7 cellular contexts compared by ENCODE assay signal in genomic region chr5:104316676-104317075, GRCh38.
A peak's percentile ranks its signal among the peaks of the same experiment; 100 is the strongest.
DNase-seq lines count a peak whose midpoint lies in the region; TF ChIP-seq lines count a peak whose summit lies in the region.
"Not testable (repeated sequence)": the region's sequence is repeated elsewhere in the genome, so short reads cannot be mapped to it uniquely, and the experiment has no call there.

No MANE protein-coding gene starts in this region.

- not testable (repeated sequence) for H3K27me3 ChIP-seq in fibroblast of lung (ENCODE audit: control insufficient read depth, insufficient read depth, low read length)

- in situ Hi-C loops in astrocyte of the spinal cord (cut with HindIII; ENCODE audit: low sequenced_read_pairs): not testable (repeated sequence)

- peak; percentile 10 for DNase-seq in HFF-Myc (ENCODE audit: extremely low read depth, low read depth)
- DNase-seq in MV-4-11 (lab: John Stamatoyannopoulos, UW): peak; percentile 74
- peak; percentile 8 for DNase-seq in SIG-M5 treated with dmso at 0.1 percent for 504 hours (lab: John Stamatoyannopoulos, UW; ENCODE audit: unreplicated experiment)
- DNase-seq in astrocyte of the spinal cord (ENCODE audit: low read depth, low spot score): peak; percentile 7
- peak; percentile 8 to 52 for DNase-seq in fibroblast of lung (ENCODE audit: low read depth in 2 of 2)
- peak; percentile 31 for DNase-seq in iris pigment epithelial cell (ENCODE audit: low read depth)
- DNase-seq in skeletal muscle cell (ENCODE audit: low read depth): peak; percentile 7

- H3K79me2 ChIP-seq in fibroblast of lung (ENCODE audit: control insufficient read depth, insufficient read depth, low read length): not testable (repeated sequence)

- not testable (repeated sequence) for H4K20me1 ChIP-seq in fibroblast of lung (ENCODE audit: control insufficient read depth, extremely low read depth, insufficient read depth, low read length)

- H3K36me3 ChIP-seq in fibroblast of lung (ENCODE audit: control insufficient read depth, insufficient read depth, low read length): not testable (repeated sequence)

- H3K9ac ChIP-seq in fibroblast of lung (ENCODE audit: insufficient read depth, low read length): not testable (repeated sequence)

- not testable (repeated sequence) for H3K4me1 ChIP-seq in fibroblast of lung (ENCODE audit: control insufficient read depth, extremely low read depth, insufficient read depth, low read length)

- not testable (repeated sequence) for H3K4me2 ChIP-seq in fibroblast of lung (ENCODE audit: extremely low read depth, insufficient read depth, low read length)

- not testable (repeated sequence) for H3K27ac ChIP-seq in fibroblast of lung (ENCODE audit: insufficient read depth, low read length)

- not testable (repeated sequence) for TF ChIP-seq CTCF in HFF-Myc (IDR thresholded peaks at IDR 0.05; ENCODE audit: low read depth, low read length, missing control alignments); astrocyte of the spinal cord (IDR thresholded peaks at IDR 0.05; ENCODE audit: low read depth, low read length); fibroblast of lung (conservative IDR thresholded peaks at IDR 0.05 in 1 of 2, IDR thresholded peaks at IDR 0.05 in 1 of 2; ENCODE audit: low read depth in 1 of 2, low read length in 2 of 2)

- not testable (repeated sequence) for H3K4me3 ChIP-seq in HFF-Myc (replicated peaks; ENCODE audit: low read depth, low read length); astrocyte of the spinal cord (ENCODE audit: low read depth, low read length); fibroblast of lung (replicated peaks in 1 of 4; ENCODE audit: control extremely low read depth in 1 of 4, insufficient read depth in 1 of 4, low read depth in 3 of 4, low read length in 4 of 4); skeletal muscle cell (ENCODE audit: low read depth, low read length)

- not testable (repeated sequence) for H3K9me3 ChIP-seq in fibroblast of lung (ENCODE audit: control insufficient read depth, insufficient read depth, low read depth, low read length)

- H2AFZ ChIP-seq in fibroblast of lung (ENCODE audit: low read length): not testable (repeated sequence)

Comparison
In these comparisons a context has a peak if more than half of its experiments do, and no peak if none do; other contexts are left out.
1. DNase-seq: peak in every context shown above with its lines; median percentile 74 in MV-4-11; 31 in iris pigment epithelial cell; 30 in fibroblast of lung; 10 in HFF-Myc; 8 in SIG-M5 treated with dmso at 0.1 percent for 504 hours; 7 in astrocyte of the spinal cord; 7 in skeletal muscle cell.